Comparison of ENCODE assay signal across 13 cellular contexts in genomic region chr2:232242316-232242715, GRCh38.
DNase-seq lines count a peak whose midpoint lies in the region; ATAC-seq and TF ChIP-seq lines count a peak whose summit lies in the region.
"Had no signal": no experiment of that assay in that cellular context is flagged by ENCODE, and none has a peak within 500 bp of the region (broad histone marks: within the 10 kb centered on the region; RNA-seq: fewer than 3 reads in every experiment).

No MANE protein-coding gene starts in this region.

- ATAC-seq in T-helper 17 cell (no peak), left lobe of liver (no peak), heart right ventricle (no peak)

- H3K36me3 ChIP-seq in Loucy (ENCODE audit: insufficient read depth, low read length) (no peaks in the 10 kb centered on the region; the same call in 1 of the 2 replicates), heart right ventricle (peaks cover 0 to 36% (median 0%) of the 10 kb centered on the region in 9 donors)

- WGBS in heart right ventricle, 2 donors: 98 to 100% methylated on average over 2 of the region's 2 CpGs

- H2AFZ ChIP-seq in Loucy (ENCODE audit: low read length): no peak overlapping the region

- peak overlapping the region; percentile 45 for H3K4me2 ChIP-seq in Loucy (ENCODE audit: low read depth, low read length, poor library complexity, severe bottlenecking)

- H3K4me3 ChIP-seq in Loucy (ENCODE audit: low read length, poor library complexity, severe bottlenecking) (no peak overlapping the region), heart right ventricle (no peak overlapping the region)

- no peaks in the 10 kb centered on the region for H3K9me3 ChIP-seq in Loucy (ENCODE audit: insufficient read depth, low read depth, low read length)
- no peaks in the 10 kb centered on the region for H3K9me3 ChIP-seq in T-helper 17 cell (ENCODE audit: control insufficient read depth, low read length, poor library complexity, severe bottlenecking)
- no peaks in the 10 kb centered on the region for H3K9me3 ChIP-seq in heart right ventricle

- H3K27me3 Mint-ChIP-seq in T-helper 17 cell: no peaks in the 10 kb centered on the region
- H3K27me3 Mint-ChIP-seq: CD4-positive, alpha-beta memory T cell had no signal

- no peak overlapping the region for H3K27ac ChIP-seq in heart right ventricle

- intact Hi-C loops in heart right ventricle (cut with DNase I): no loop called here

- no peak for TF ChIP-seq CTCF in Loucy (conservative IDR thresholded peaks at IDR 0.05; ENCODE audit: low read length)
- TF ChIP-seq CTCF in heart right ventricle (IDR thresholded peaks at IDR 0.05): no peak

- no peak for DNase-seq in T-helper 17 cell
- peak; percentile 15 for DNase-seq in left lobe of liver (ENCODE audit: low spot score)
- DNase-seq in heart right ventricle: no peak
- DNase-seq in NCI-H1436 treated with DMSO at 0.1 percent for 48 hours (lab: John Stamatoyannopoulos, UW): no peak
- DNase-seq in NCI-H2196 (lab: John Stamatoyannopoulos, UW; ENCODE audit: unreplicated experiment): no peak
- DNase-seq: Calu3; CD4-positive, alpha-beta memory T cell; COR-L47; DMS153; DND-41; H7; HCEC 1CT had no signal

- no peaks in the 10 kb centered on the region for H4K20me1 ChIP-seq in Loucy (ENCODE audit: insufficient read depth, low read length, poor library complexity, severe bottlenecking)

- H3K9me2 ChIP-seq in Loucy (replicated peaks; ENCODE audit: low read depth, low read length): no peaks in the 10 kb centered on the region

- H3K79me2 ChIP-seq in Loucy (ENCODE audit: insufficient read depth, low read length): no peaks in the 10 kb centered on the region

- no peak overlapping the region for H3K9ac ChIP-seq in Loucy (ENCODE audit: low read depth, low read length, poor library complexity, severe bottlenecking)

- peaks cover 12% of the 10 kb centered on the region for H3K4me1 Mint-ChIP-seq in T-helper 17 cell

- H3K27ac Mint-ChIP-seq in T-helper 17 cell: peak overlapping the region; percentile 39
- H3K27ac Mint-ChIP-seq: CD4-positive, alpha-beta memory T cell had no signal

- no peak overlapping the region for H3K4me3 Mint-ChIP-seq in T-helper 17 cell
- H3K4me3 Mint-ChIP-seq: CD4-positive, alpha-beta memory T cell had no signal

- no peaks in the 10 kb centered on the region for H3K27me3 ChIP-seq in Loucy (ENCODE audit: insufficient read depth, low read length, poor library complexity, severe bottlenecking)
- no peaks in the 10 kb centered on the region for H3K27me3 ChIP-seq in heart right ventricle

- peaks cover 68% of the 10 kb centered on the region for H3K4me1 ChIP-seq in Loucy (ENCODE audit: insufficient read depth, low read length, poor library complexity, severe bottlenecking)
- no peaks in the 10 kb centered on the region for H3K4me1 ChIP-seq in heart right ventricle

- peaks cover 11% of the 10 kb centered on the region for H3K36me3 Mint-ChIP-seq in T-helper 17 cell (ENCODE audit: low read depth)

- no peaks in the 10 kb centered on the region; the same call in 1 of the 2 replicates for H3F3A ChIP-seq in Loucy (ENCODE audit: low read depth)
